Comparison of ENCODE assay signal across 11 cellular contexts in genomic region chr10:103803941-103804340, GRCh38. TPM values are rescaled to one million over a fixed set of nuclear protein-coding genes. Genes with fewer than 3 reads are reported as not detected.
A peak's percentile ranks its signal among the peaks of the same experiment; 100 is the strongest.
DNase-seq lines count a peak whose midpoint lies in the region; ATAC-seq and TF ChIP-seq lines count a peak whose summit lies in the region.
"Had no signal": no experiment of that assay in that cellular context is flagged by ENCODE, and none has a peak within 500 bp of the region (broad histone marks: within the 10 kb centered on the region; RNA-seq: fewer than 3 reads in every experiment).

No MANE protein-coding gene starts in this region.

- H3K79me2 ChIP-seq in OCI-LY7 (ENCODE audit: insufficient read depth, low read depth, low read length) = no peaks in the 10 kb centered on the region

- DNase-seq in activated T-cell treated with anti-CD3 and anti-CD28 coated beads, Interleukin-2, amount 50 U/mL, for 72 hours = peak; percentile 27 to 43
- DNase-seq in activated T-cell treated with anti-CD3 and anti-CD28 coated beads for 4 hours (no peak), NCI-H526 (lab: John Stamatoyannopoulos, UW) (peak; percentile 30 to 37), NCI-H1417 treated with DMSO at 0.1 percent for 48 hours (lab: John Stamatoyannopoulos, UW) (no peak), OCI-LY7 (ENCODE audit: low spot score) (no peak)
- peak; percentile 5 for DNase-seq in activated T-helper 1 cell treated with anti-CD3 and anti-CD28 coated beads, Interleukin-12 subunit alpha, Interleukin-12 subunit beta, Interleukin-2, Interleukin-4 antibody, amounts not matched to agents 30 ng/mL and 10 ng/mL and 1 ng/mL, durations not matched to agents 14 hours and 24 hours and 36 hours (ENCODE audit: low spot score)
- peak in 1 of 10 donors; percentile 8 for DNase-seq in naive thymus-derived CD8-positive, alpha-beta T cell
- DNase-seq: uterus had no signal

- no peak overlapping the region for H3K4me3 ChIP-seq in OCI-LY7 (ENCODE audit: low read depth, low read length, poor library complexity, severe bottlenecking)
- H3K4me3 ChIP-seq: smooth muscle cell, uterus had no signal

- no peaks in the 10 kb centered on the region for H3K9me3 ChIP-seq in OCI-LY7 (ENCODE audit: low read length)
- H3K9me3 ChIP-seq: uterus had no signal

- ATAC-seq in activated T-cell treated with anti-CD3 and anti-CD28 coated beads, Interleukin-2, amount 50 U/mL, for 72 hours (replicated peaks in 1 of 2) = peak; percentile 78 to 81
- ATAC-seq in naive thymus-derived CD8-positive, alpha-beta T cell = peak; percentile 53 to 78
- ATAC-seq in HG03442 (IDR thresholded peaks at IDR 0.05; ENCODE audit: unreplicated experiment) = no peak
- ATAC-seq: left lobe of liver had no signal

- no peak for TF ChIP-seq CTCF in OCI-LY7 (conservative IDR thresholded peaks at IDR 0.05; ENCODE audit: low read length)

- no peaks in the 10 kb centered on the region for H3K9me3 Mint-ChIP-seq in activated T-cell treated with anti-CD3 and anti-CD28 coated beads, Interleukin-2, amount 50 U/mL, for 72 hours
- H3K9me3 Mint-ChIP-seq in activated T-helper 1 cell treated with anti-CD3 and anti-CD28 coated beads, Interleukin-12 subunit alpha, Interleukin-12 subunit beta, Interleukin-2, Interleukin-4 antibody, amounts not matched to agents 30 ng/mL and 10 ng/mL and 1 ng/mL, durations not matched to agents 14 hours and 24 hours and 36 hours = no peaks in the 10 kb centered on the region
- no peaks in the 10 kb centered on the region for H3K9me3 Mint-ChIP-seq in naive thymus-derived CD8-positive, alpha-beta T cell

- POLR2A ChIA-PET in naive thymus-derived CD8-positive, alpha-beta T cell (lab: Charles Lee) = no interaction called here
- POLR2A ChIA-PET in OCI-LY7 (lab: Charles Lee) = no interaction called here

- H3K9me2 ChIP-seq in OCI-LY7 (ENCODE audit: insufficient read depth, low read length) = no peaks in the 10 kb centered on the region

- CTCF ChIA-PET in OCI-LY7 (lab: Charles Lee; ENCODE audit: unreplicated experiment) = no interaction called here

- no peak overlapping the region for H3K27ac Mint-ChIP-seq in activated T-cell treated with anti-CD3 and anti-CD28 coated beads, Interleukin-2, amount 50 U/mL, for 72 hours
- H3K27ac Mint-ChIP-seq in activated T-helper 1 cell treated with anti-CD3 and anti-CD28 coated beads, Interleukin-12 subunit alpha, Interleukin-12 subunit beta, Interleukin-2, Interleukin-4 antibody, amounts not matched to agents 30 ng/mL and 10 ng/mL and 1 ng/mL, durations not matched to agents 14 hours and 24 hours and 36 hours = peak overlapping the region; percentile 35
- peak overlapping the region in 3 of 10 donors; percentile 5 to 31 (median 9) for H3K27ac Mint-ChIP-seq in naive thymus-derived CD8-positive, alpha-beta T cell

- H3K4me1 Mint-ChIP-seq in activated T-cell treated with anti-CD3 and anti-CD28 coated beads, Interleukin-2, amount 50 U/mL, for 72 hours (ENCODE audit: low read depth) = peaks cover 29% of the 10 kb centered on the region
- peaks cover 31% of the 10 kb centered on the region for H3K4me1 Mint-ChIP-seq in activated T-helper 1 cell treated with anti-CD3 and anti-CD28 coated beads, Interleukin-12 subunit alpha, Interleukin-12 subunit beta, Interleukin-2, Interleukin-4 antibody, amounts not matched to agents 30 ng/mL and 10 ng/mL and 1 ng/mL, durations not matched to agents 14 hours and 24 hours and 36 hours (ENCODE audit: low read depth)
- H3K4me1 Mint-ChIP-seq in naive thymus-derived CD8-positive, alpha-beta T cell = peaks cover 11 to 24% (median 21%) of the 10 kb centered on the region in 4 donors

- peaks cover 6% of the 10 kb centered on the region for H3K27me3 Mint-ChIP-seq in activated T-cell treated with anti-CD3 and anti-CD28 coated beads, Interleukin-2, amount 50 U/mL, for 72 hours (ENCODE audit: low read depth)
- H3K27me3 Mint-ChIP-seq in activated T-helper 1 cell treated with anti-CD3 and anti-CD28 coated beads, Interleukin-12 subunit alpha, Interleukin-12 subunit beta, Interleukin-2, Interleukin-4 antibody, amounts not matched to agents 30 ng/mL and 10 ng/mL and 1 ng/mL, durations not matched to agents 14 hours and 24 hours and 36 hours (ENCODE audit: insufficient read depth) = peaks cover 3% of the 10 kb centered on the region
- no peaks in the 10 kb centered on the region for H3K27me3 Mint-ChIP-seq in naive thymus-derived CD8-positive, alpha-beta T cell

- BruUV-seq in OCI-LY7 (replicated peaks; lab: Mats Ljungman, UMichigan) = no TSS peak

- intact Hi-C loops in activated T-helper 1 cell treated with anti-CD3 and anti-CD28 coated beads, Interleukin-12 subunit alpha, Interleukin-12 subunit beta, Interleukin-2, Interleukin-4 antibody, amounts not matched to agents 30 ng/mL and 10 ng/mL and 1 ng/mL, durations not matched to agents 14 hours and 24 hours and 36 hours (cut with micrococcal nuclease) = loop anchor here (5.0 kb wide), 4 partner anchors 48 to 318 kb away; partner anchors contain the start of gene SFR1
- intact Hi-C loops in OCI-LY7 (cut with micrococcal nuclease; ENCODE audit: unreplicated experiment) = no loop called here

- no peaks in the 10 kb centered on the region for H3K36me3 Mint-ChIP-seq in activated T-cell treated with anti-CD3 and anti-CD28 coated beads, Interleukin-2, amount 50 U/mL, for 72 hours (ENCODE audit: insufficient read depth in 2 of 2)
- peaks cover 2% of the 10 kb centered on the region for H3K36me3 Mint-ChIP-seq in activated T-helper 1 cell treated with anti-CD3 and anti-CD28 coated beads, Interleukin-12 subunit alpha, Interleukin-12 subunit beta, Interleukin-2, Interleukin-4 antibody, amounts not matched to agents 30 ng/mL and 10 ng/mL and 1 ng/mL, durations not matched to agents 14 hours and 24 hours and 36 hours (ENCODE audit: low read depth)
- no peaks in the 10 kb centered on the region for H3K36me3 Mint-ChIP-seq in naive thymus-derived CD8-positive, alpha-beta T cell

- no peak overlapping the region for H3K4me3 Mint-ChIP-seq in activated T-cell treated with anti-CD3 and anti-CD28 coated beads, Interleukin-2, amount 50 U/mL, for 72 hours
- H3K4me3 Mint-ChIP-seq in activated T-helper 1 cell treated with anti-CD3 and anti-CD28 coated beads, Interleukin-12 subunit alpha, Interleukin-12 subunit beta, Interleukin-2, Interleukin-4 antibody, amounts not matched to agents 30 ng/mL and 10 ng/mL and 1 ng/mL, durations not matched to agents 14 hours and 24 hours and 36 hours = no peak overlapping the region
- H3K4me3 Mint-ChIP-seq in naive thymus-derived CD8-positive, alpha-beta T cell = no peak overlapping the region

- H2AFZ ChIP-seq in OCI-LY7 (ENCODE audit: low read length) = no peak overlapping the region

- no peaks in the 10 kb centered on the region for H3K36me3 ChIP-seq in OCI-LY7 (ENCODE audit: insufficient read depth, low read length)
- H3K36me3 ChIP-seq: uterus had no signal

- no peak overlapping the region for H3K27ac ChIP-seq in OCI-LY7 (ENCODE audit: low read depth, low read length, poor library complexity, severe bottlenecking)
- H3K27ac ChIP-seq: uterus had no signal

- no peaks in the 10 kb centered on the region for H4K20me1 ChIP-seq in OCI-LY7 (ENCODE audit: insufficient read depth, low read length)

- H3K4me1 ChIP-seq in OCI-LY7 (ENCODE audit: insufficient read depth, low read length, poor library complexity, severe bottlenecking) = no peaks in the 10 kb centered on the region
- H3K4me1 ChIP-seq: uterus had no signal

- H3K4me2 ChIP-seq in OCI-LY7 (ENCODE audit: low read length) = no peak overlapping the region
- H3K4me2 ChIP-seq: smooth muscle cell had no signal

RNA-seq across cellular contexts. Expression of gene SH3PXD2A, which starts 51.4 kb away (rescaled TPM):
- 10 to 100 TPM in 1 of 2 donors, 1 to 10 TPM in 1; 7.8 to 10.2 TPM for total RNA-seq in activated T-cell treated with anti-CD3 and anti-CD28 coated beads, Interleukin-2, amount 50 U/mL, for 72 hours
- 9.6 and 10.4 TPM in 2 replicates for total RNA-seq in activated T-helper 1 cell treated with anti-CD3 and anti-CD28 coated beads, Interleukin-12 subunit alpha, Interleukin-12 subunit beta, Interleukin-2, Interleukin-4 antibody, amounts not matched to agents 30 ng/mL and 10 ng/mL and 1 ng/mL, durations not matched to agents 14 hours and 24 hours and 36 hours
- total RNA-seq in naive thymus-derived CD8-positive, alpha-beta T cell = 10 to 100 TPM; 21.5 to 22.4 TPM
- under 1 TPM; 0.09 to 0.50 (median 0.29) TPM for polyA plus RNA-seq in naive thymus-derived CD8-positive, alpha-beta T cell
- 0.85 and 1.3 TPM in 2 replicates for total RNA-seq in OCI-LY7 (2014; rRNA removed; shearing (Covaris generic))
- total RNA-seq in OCI-LY7 (2022) = 5.8 and 5.9 TPM in 2 replicates

Comparison
In these comparisons a context has a peak if more than half of its experiments do, and no peak if none do; other contexts are left out.
1. DNase-seq: peak in activated T-cell treated with anti-CD3 and anti-CD28 coated beads, Interleukin-2, amount 50 U/mL, for 72 hours (2 of 2), NCI-H526 (2 of 2) and activated T-helper 1 cell treated with anti-CD3 and anti-CD28 coated beads, Interleukin-12 subunit alpha, Interleukin-12 subunit beta, Interleukin-2, Interleukin-4 antibody, amounts not matched to agents 30 ng/mL and 10 ng/mL and 1 ng/mL, durations not matched to agents 14 hours and 24 hours and 36 hours (single experiment); none in activated T-cell treated with anti-CD3 and anti-CD28 coated beads for 4 hours (single experiment), NCI-H1417 treated with DMSO at 0.1 percent for 48 hours (single experiment) and OCI-LY7 (single experiment).